ENCODE assay signal across 1 cellular context in the genomic region with DNA sequence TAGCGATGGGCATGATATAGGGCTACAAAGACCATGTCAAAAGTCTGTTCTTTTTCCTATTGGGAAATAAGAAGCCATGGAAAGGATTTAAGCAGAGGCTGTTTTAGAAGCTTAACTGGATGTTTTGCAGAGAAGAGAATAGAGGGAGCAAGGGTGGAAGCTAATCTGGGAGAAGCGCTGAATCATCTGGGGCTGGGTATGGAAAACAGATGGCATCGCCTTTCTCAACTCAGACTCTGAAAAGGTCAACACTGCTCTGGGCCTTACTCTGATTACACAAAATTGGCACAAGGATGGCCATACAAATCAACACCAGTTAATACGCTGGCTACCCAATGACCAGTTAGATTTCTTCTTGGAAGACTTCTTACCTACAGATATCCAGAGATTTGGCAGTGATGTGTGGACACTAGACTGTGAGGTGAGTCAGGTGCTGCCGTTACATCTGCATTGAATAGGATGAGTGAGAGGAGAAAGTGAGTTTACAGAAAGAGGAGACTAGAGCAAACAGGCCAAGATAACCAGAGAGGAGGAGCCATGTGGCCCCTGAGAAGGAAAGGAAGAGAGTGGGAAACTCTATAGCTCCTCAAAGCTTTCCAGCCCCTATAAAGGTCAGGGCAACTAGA.
TF ChIP-seq lines count a peak whose summit lies in the region.

No MANE protein-coding gene starts in this region.

TF ChIP-seq in H1, 55 proteins besides CTCF, POLR2A, EP300 and RAD21:
- TF ChIP-seq TCF12 (IDR thresholded peaks at IDR 0.05; ENCODE audit: low read depth, low read length) (no peak), TAF1 (IDR thresholded peaks at IDR 0.05; ENCODE audit: low read depth, low read length) (no peak), SRF (IDR thresholded peaks at IDR 0.05; ENCODE audit: low read depth, low read length) (no peak), EGR1 (IDR thresholded peaks at IDR 0.05; ENCODE audit: borderline replicate concordance, low read depth, low read length) (no peak), SIX5 (IDR thresholded peaks at IDR 0.05; ENCODE audit: low read depth, low read length) (no peak), SIN3A (conservative IDR thresholded peaks at IDR 0.05 in 1 of 2, IDR thresholded peaks at IDR 0.05 in 1 of 2; ENCODE audit: low read depth in 1 of 2, low read length in 2 of 2) (no peak), CTBP2 (IDR thresholded peaks at IDR 0.05; ENCODE audit: borderline replicate concordance, insufficient read depth, insufficient read length, low read length) (no peak), BRCA1 (IDR thresholded peaks at IDR 0.05; ENCODE audit: low read depth, low read length) (no peak)
- TF ChIP-seq, protein P1, sequence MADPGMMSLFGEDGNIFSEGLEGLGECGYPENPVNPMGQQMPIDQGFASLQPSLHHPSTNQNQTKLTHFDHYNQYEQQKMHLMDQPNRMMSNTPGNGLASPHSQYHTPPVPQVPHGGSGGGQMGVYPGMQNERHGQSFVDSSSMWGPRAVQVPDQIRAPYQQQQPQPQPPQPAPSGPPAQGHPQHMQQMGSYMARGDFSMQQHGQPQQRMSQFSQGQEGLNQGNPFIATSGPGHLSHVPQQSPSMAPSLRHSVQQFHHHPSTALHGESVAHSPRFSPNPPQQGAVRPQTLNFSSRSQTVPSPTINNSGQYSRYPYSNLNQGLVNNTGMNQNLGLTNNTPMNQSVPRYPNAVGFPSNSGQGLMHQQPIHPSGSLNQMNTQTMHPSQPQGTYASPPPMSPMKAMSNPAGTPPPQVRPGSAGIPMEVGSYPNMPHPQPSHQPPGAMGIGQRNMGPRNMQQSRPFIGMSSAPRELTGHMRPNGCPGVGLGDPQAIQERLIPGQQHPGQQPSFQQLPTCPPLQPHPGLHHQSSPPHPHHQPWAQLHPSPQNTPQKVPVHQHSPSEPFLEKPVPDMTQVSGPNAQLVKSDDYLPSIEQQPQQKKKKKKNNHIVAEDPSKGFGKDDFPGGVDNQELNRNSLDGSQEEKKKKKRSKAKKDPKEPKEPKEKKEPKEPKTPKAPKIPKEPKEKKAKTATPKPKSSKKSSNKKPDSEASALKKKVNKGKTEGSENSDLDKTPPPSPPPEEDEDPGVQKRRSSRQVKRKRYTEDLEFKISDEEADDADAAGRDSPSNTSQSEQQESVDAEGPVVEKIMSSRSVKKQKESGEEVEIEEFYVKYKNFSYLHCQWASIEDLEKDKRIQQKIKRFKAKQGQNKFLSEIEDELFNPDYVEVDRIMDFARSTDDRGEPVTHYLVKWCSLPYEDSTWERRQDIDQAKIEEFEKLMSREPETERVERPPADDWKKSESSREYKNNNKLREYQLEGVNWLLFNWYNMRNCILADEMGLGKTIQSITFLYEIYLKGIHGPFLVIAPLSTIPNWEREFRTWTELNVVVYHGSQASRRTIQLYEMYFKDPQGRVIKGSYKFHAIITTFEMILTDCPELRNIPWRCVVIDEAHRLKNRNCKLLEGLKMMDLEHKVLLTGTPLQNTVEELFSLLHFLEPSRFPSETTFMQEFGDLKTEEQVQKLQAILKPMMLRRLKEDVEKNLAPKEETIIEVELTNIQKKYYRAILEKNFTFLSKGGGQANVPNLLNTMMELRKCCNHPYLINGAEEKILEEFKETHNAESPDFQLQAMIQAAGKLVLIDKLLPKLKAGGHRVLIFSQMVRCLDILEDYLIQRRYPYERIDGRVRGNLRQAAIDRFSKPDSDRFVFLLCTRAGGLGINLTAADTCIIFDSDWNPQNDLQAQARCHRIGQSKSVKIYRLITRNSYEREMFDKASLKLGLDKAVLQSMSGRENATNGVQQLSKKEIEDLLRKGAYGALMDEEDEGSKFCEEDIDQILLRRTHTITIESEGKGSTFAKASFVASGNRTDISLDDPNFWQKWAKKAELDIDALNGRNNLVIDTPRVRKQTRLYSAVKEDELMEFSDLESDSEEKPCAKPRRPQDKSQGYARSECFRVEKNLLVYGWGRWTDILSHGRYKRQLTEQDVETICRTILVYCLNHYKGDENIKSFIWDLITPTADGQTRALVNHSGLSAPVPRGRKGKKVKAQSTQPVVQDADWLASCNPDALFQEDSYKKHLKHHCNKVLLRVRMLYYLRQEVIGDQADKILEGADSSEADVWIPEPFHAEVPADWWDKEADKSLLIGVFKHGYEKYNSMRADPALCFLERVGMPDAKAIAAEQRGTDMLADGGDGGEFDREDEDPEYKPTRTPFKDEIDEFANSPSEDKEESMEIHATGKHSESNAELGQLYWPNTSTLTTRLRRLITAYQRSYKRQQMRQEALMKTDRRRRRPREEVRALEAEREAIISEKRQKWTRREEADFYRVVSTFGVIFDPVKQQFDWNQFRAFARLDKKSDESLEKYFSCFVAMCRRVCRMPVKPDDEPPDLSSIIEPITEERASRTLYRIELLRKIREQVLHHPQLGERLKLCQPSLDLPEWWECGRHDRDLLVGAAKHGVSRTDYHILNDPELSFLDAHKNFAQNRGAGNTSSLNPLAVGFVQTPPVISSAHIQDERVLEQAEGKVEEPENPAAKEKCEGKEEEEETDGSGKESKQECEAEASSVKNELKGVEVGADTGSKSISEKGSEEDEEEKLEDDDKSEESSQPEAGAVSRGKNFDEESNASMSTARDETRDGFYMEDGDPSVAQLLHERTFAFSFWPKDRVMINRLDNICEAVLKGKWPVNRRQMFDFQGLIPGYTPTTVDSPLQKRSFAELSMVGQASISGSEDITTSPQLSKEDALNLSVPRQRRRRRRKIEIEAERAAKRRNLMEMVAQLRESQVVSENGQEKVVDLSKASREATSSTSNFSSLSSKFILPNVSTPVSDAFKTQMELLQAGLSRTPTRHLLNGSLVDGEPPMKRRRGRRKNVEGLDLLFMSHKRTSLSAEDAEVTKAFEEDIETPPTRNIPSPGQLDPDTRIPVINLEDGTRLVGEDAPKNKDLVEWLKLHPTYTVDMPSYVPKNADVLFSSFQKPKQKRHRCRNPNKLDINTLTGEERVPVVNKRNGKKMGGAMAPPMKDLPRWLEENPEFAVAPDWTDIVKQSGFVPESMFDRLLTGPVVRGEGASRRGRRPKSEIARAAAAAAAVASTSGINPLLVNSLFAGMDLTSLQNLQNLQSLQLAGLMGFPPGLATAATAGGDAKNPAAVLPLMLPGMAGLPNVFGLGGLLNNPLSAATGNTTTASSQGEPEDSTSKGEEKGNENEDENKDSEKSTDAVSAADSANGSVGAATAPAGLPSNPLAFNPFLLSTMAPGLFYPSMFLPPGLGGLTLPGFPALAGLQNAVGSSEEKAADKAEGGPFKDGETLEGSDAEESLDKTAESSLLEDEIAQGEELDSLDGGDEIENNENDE (IDR thresholded peaks at IDR 0.05; ENCODE audit: insufficient replicate concordance, low read length): no peak
